ENCODE assay signal across 24 cellular contexts in the genomic region with DNA sequence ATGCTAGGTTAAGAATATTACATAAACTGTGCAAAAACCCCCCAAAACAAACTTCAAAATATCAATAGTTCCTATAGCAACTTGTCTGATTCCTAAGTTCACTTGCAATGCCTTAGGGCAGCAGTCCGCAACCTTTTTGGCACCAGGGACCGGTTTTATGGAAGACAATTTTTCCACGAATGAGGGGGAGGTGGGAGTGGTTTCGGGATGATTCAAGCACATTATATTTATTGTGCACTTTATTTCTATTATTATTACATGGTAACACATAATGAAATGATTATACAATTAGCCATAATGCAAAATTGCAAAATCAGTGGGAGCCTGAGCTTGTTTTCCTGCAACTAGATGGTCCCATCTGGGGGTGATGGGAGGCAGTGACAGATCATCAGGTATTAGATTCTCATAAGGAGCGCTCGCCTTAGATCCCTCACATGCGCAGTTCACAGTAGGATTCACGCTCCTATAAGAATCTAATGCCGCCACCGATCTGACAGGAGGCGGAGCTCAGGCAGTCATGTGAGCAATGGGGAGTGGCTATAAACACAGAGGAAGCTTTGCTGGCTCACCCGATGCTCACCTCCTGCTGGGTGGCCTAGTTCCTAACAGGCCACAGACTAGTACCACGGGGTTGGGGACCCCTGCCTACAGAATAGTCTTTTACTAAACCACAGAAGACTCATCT. TPM values are rescaled to one million over a fixed set of nuclear protein-coding genes. Genes with fewer than 3 reads are reported as not detected.
DNase-seq lines count a peak whose midpoint lies in the region; ATAC-seq and TF ChIP-seq lines count a peak whose summit lies in the region.
"Had no signal": no experiment of that assay in that cellular context is flagged by ENCODE, and none has a peak within 500 bp of the region (broad histone marks: within the 10 kb centered on the region; RNA-seq: fewer than 3 reads in every experiment).

No MANE protein-coding gene starts in this region.

- intact Hi-C loops in uterus (cut with DNase I; ENCODE audit: low total_unique reads): loop anchor here (10.0 kb wide), 1 partner anchor 126 kb away; no protein-coding TSS in a partner anchor
- intact Hi-C loops in esophagus squamous epithelium (cut with DNase I): loop anchor here (5.0 kb wide), 1 partner anchor 158 kb away; no protein-coding TSS in a partner anchor

- no peak for TF ChIP-seq EP300 in gastroesophageal sphincter (IDR thresholded peaks at IDR 0.05)

- TF ChIP-seq POLR2A in gastroesophageal sphincter (IDR thresholded peaks at IDR 0.05): no peak
- TF ChIP-seq POLR2A in uterus (IDR thresholded peaks at IDR 0.05): no peak
- TF ChIP-seq POLR2A in esophagus squamous epithelium (IDR thresholded peaks at IDR 0.05): no peak

- TF ChIP-seq CTCF in WTC11 (IDR thresholded peaks at IDR 0.05): no peak
- TF ChIP-seq CTCF in gastroesophageal sphincter (IDR thresholded peaks at IDR 0.05): no peak
- no peak for TF ChIP-seq CTCF in uterus (IDR thresholded peaks at IDR 0.05)
- TF ChIP-seq CTCF in esophagus squamous epithelium (IDR thresholded peaks at IDR 0.05): no peak

- peak overlapping the region in 3 of 4 donors; percentile 84 to 89 (median 88) for H3K27ac ChIP-seq in gastroesophageal sphincter
- peak overlapping the region; percentile 54 to 56 for H3K27ac ChIP-seq in uterus
- H3K27ac ChIP-seq in esophagus squamous epithelium: peak overlapping the region in 2 of 4 donors; percentile 71 to 73

- peaks cover 69% of the 10 kb centered on the region for H3K36me3 Mint-ChIP-seq in activated T-cell treated with anti-CD3 and anti-CD28 coated beads, Interleukin-2, amount 50 U/mL, for 24 hours (ENCODE audit: low read depth)
- H3K36me3 Mint-ChIP-seq in activated T-cell treated with anti-CD3 and anti-CD28 coated beads, Interleukin-2, amount 50 U/mL, for 4 hours (ENCODE audit: insufficient read depth): peaks cover 16% of the 10 kb centered on the region
- H3K36me3 Mint-ChIP-seq in WTC11: peaks cover 9% of the 10 kb centered on the region

- H3K4me3 Mint-ChIP-seq in activated T-cell treated with anti-CD3 and anti-CD28 coated beads, Interleukin-2, amount 50 U/mL, for 24 hours: no peak overlapping the region
- no peak overlapping the region for H3K4me3 Mint-ChIP-seq in activated T-cell treated with anti-CD3 and anti-CD28 coated beads, Interleukin-2, amount 50 U/mL, for 4 hours
- H3K4me3 Mint-ChIP-seq in WTC11: no peak overlapping the region
- H3K4me3 Mint-ChIP-seq: activated T-cell treated with anti-CD3 and anti-CD28 coated beads, Interleukin-2, amount 50 U/mL, for 72 hours; stimulated activated naive B cell treated with anti-CD40 and anti-IgM and Interleukin-4, amounts not matched to agents 10 μg/mL and 1 μg/mL and 100 μg/mL, for 72 hours; T-cell had no signal

- peaks cover 0 to 47% (median 13%) of the 10 kb centered on the region in 3 donors for H3K4me1 ChIP-seq in gastroesophageal sphincter
- H3K4me1 ChIP-seq in uterus: peaks cover 0 to 12% of the 10 kb centered on the region in 2 donors
- H3K4me1 ChIP-seq in esophagus squamous epithelium: peaks cover 12 to 32% (median 20%) of the 10 kb centered on the region in 3 donors
- H3K4me1 ChIP-seq: BE2C, Caco-2 had no signal

- H3K27me3 ChIP-seq in gastroesophageal sphincter (no peaks in the 10 kb centered on the region), uterus (no peaks in the 10 kb centered on the region), esophagus squamous epithelium (no peaks in the 10 kb centered on the region)
- H3K27me3 ChIP-seq: BE2C, tibial artery had no signal

- DNase-seq in activated T-cell treated with anti-CD3 and anti-CD28 coated beads, Interleukin-2, amount 50 U/mL, for 24 hours: no peak
- DNase-seq in activated T-cell treated with anti-CD3 and anti-CD28 coated beads, Interleukin-2, amount 50 U/mL, for 4 hours: no peak
- DNase-seq in WTC11 (ENCODE audit: low spot score): no peak
- DNase-seq in uterus: peak in 1 of 2 donors; percentile 76
- DNase-seq in esophagus squamous epithelium (lab: John Stamatoyannopoulos, UW): no peak
- no peak for DNase-seq in amygdala (lab: John Stamatoyannopoulos, UW)
- no peak for DNase-seq in activated CD4-positive, CD25-positive, alpha-beta regulatory T cell treated with anti-CD3 and anti-CD28 coated beads, Interleukin-2, amount 50 U/mL, for 72 hours
- DNase-seq: activated CD4-positive, alpha-beta T cell treated with anti-CD3 and anti-CD28 coated beads for 4 hours; activated naive CD4-positive, alpha-beta T cell treated with anti-CD3 and anti-CD28 coated beads, Interleukin-2, amount 50 U/mL, for 16 hours; activated T-cell treated with anti-CD3 and anti-CD28 coated beads, Interleukin-2, amount 50 U/mL, for 72 hours; BE2C; Caco-2; central memory CD4-positive, alpha-beta T cell; DND-41; effector CD8-positive, alpha-beta T cell; naive B cell; NCI-H1694 treated with DMSO at 0.1 percent for 48 hours; NCI-H748 treated with DMSO at 0.1 percent for 48 hours; retina; stimulated activated CD4-positive, alpha-beta T cell treated with anti-CD3 and anti-CD28 coated beads, Interleukin-2, amount 100 ng/mL, for 48 hours; stimulated activated naive B cell treated with anti-CD40 and anti-IgM and Interleukin-4, amounts not matched to agents 10 μg/mL and 1 μg/mL and 100 μg/mL, for 72 hours; T-cell; tibial artery had no signal

- ATAC-seq in activated T-cell treated with anti-CD3 and anti-CD28 coated beads, Interleukin-2, amount 50 U/mL, for 4 hours: no peak
- ATAC-seq in WTC11: no peak
- no peak for ATAC-seq in gastroesophageal sphincter
- ATAC-seq: activated T-cell treated with anti-CD3 and anti-CD28 coated beads, Interleukin-2, amount 50 U/mL, for 72 hours; stimulated activated naive B cell treated with anti-CD40 and anti-IgM and Interleukin-4, amounts not matched to agents 10 μg/mL and 1 μg/mL and 100 μg/mL, for 72 hours; T-cell had no signal

- no peaks in the 10 kb centered on the region for H3K27me3 Mint-ChIP-seq in activated T-cell treated with anti-CD3 and anti-CD28 coated beads, Interleukin-2, amount 50 U/mL, for 24 hours
- H3K27me3 Mint-ChIP-seq in activated T-cell treated with anti-CD3 and anti-CD28 coated beads, Interleukin-2, amount 50 U/mL, for 4 hours (ENCODE audit: low read depth): no peaks in the 10 kb centered on the region
- H3K27me3 Mint-ChIP-seq in WTC11 (ENCODE audit: low read depth): no peaks in the 10 kb centered on the region
- H3K27me3 Mint-ChIP-seq: naive B cell; stimulated activated naive B cell treated with anti-CD40 and anti-IgM and Interleukin-4, amounts not matched to agents 10 μg/mL and 1 μg/mL and 100 μg/mL, for 72 hours; T-cell had no signal

- H3K9me3 ChIP-seq in gastroesophageal sphincter: no peaks in the 10 kb centered on the region
- H3K9me3 ChIP-seq in uterus: no peaks in the 10 kb centered on the region
- H3K9me3 ChIP-seq in esophagus squamous epithelium: no peaks in the 10 kb centered on the region
- H3K9me3 ChIP-seq: BE2C, Caco-2, tibial artery had no signal

- CTCF ChIA-PET in WTC11 (lab: Charles Lee): interaction anchor here (0.7 to 2.7 kb wide), 5 partner anchors 58 to 224 kb away, joined by 3 to 59 read pairs (median 5); no protein-coding TSS in a partner anchor

- H3K27ac Mint-ChIP-seq in activated T-cell treated with anti-CD3 and anti-CD28 coated beads, Interleukin-2, amount 50 U/mL, for 24 hours: peak overlapping the region; percentile 41
- no peak overlapping the region for H3K27ac Mint-ChIP-seq in WTC11
- H3K27ac Mint-ChIP-seq: activated T-cell treated with anti-CD3 and anti-CD28 coated beads, Interleukin-2, amount 50 U/mL, for 72 hours; stimulated activated naive B cell treated with anti-CD40 and anti-IgM and Interleukin-4, amounts not matched to agents 10 μg/mL and 1 μg/mL and 100 μg/mL, for 72 hours had no signal

- H3K36me3 ChIP-seq in gastroesophageal sphincter (peaks cover 0 to 64% of the 10 kb centered on the region in 2 donors), uterus (no peaks in the 10 kb centered on the region), esophagus squamous epithelium (peaks cover 4 to 96% (median 6%) of the 10 kb centered on the region in 3 donors)
- H3K36me3 ChIP-seq: BE2C had no signal

- WGBS in gastroesophageal sphincter (ENCODE audit: low coverage in 1 of 2), 2 donors: 76 to 80% methylated on average over 1 to 7 of the region's 13 CpGs
- WGBS in esophagus squamous epithelium, 2 donors: 68 to 73% methylated on average over 10 to 12 of the region's 13 CpGs

- no peaks in the 10 kb centered on the region for H3K4me1 Mint-ChIP-seq in activated T-cell treated with anti-CD3 and anti-CD28 coated beads, Interleukin-2, amount 50 U/mL, for 24 hours (ENCODE audit: low read depth)
- H3K4me1 Mint-ChIP-seq in activated T-cell treated with anti-CD3 and anti-CD28 coated beads, Interleukin-2, amount 50 U/mL, for 4 hours (ENCODE audit: low read depth): no peaks in the 10 kb centered on the region
- H3K4me1 Mint-ChIP-seq in WTC11: peaks cover 22% of the 10 kb centered on the region
- H3K4me1 Mint-ChIP-seq: T-cell had no signal

- POLR2A ChIA-PET in WTC11 (lab: Charles Lee): no interaction called here

- H3K4me3 ChIP-seq in gastroesophageal sphincter (no peak overlapping the region), uterus (no peak overlapping the region), esophagus squamous epithelium (no peak overlapping the region)
- H3K4me3 ChIP-seq: tibial artery had no signal

- no peaks in the 10 kb centered on the region for H3K9me3 Mint-ChIP-seq in activated T-cell treated with anti-CD3 and anti-CD28 coated beads, Interleukin-2, amount 50 U/mL, for 24 hours
- H3K9me3 Mint-ChIP-seq in activated T-cell treated with anti-CD3 and anti-CD28 coated beads, Interleukin-2, amount 50 U/mL, for 4 hours: no peaks in the 10 kb centered on the region
- H3K9me3 Mint-ChIP-seq in WTC11: peaks cover 2% of the 10 kb centered on the region
- H3K9me3 Mint-ChIP-seq: activated T-cell treated with anti-CD3 and anti-CD28 coated beads, Interleukin-2, amount 50 U/mL, for 72 hours; naive B cell; stimulated activated naive B cell treated with anti-CD40 and anti-IgM and Interleukin-4, amounts not matched to agents 10 μg/mL and 1 μg/mL and 100 μg/mL, for 72 hours; T-cell had no signal

RNA-seq across cellular contexts. Expression of gene ACOX3, which starts 39.7 kb away (rescaled TPM):
- total RNA-seq in activated T-cell treated with anti-CD3 and anti-CD28 coated beads, Interleukin-2, amount 50 U/mL, for 4 hours: 10 to 100 TPM; 20.1 to 35.8 (median 20.6) TPM
- 10.6 to 10.7 TPM (median 10.6 TPM) in 3 replicates for total RNA-seq in WTC11 (2021)
- total RNA-seq in gastroesophageal sphincter: 10 to 100 TPM; 21.5 to 79.5 (median 37.1) TPM
- 10 to 100 TPM; 17.9 to 31.1 (median 22.5) TPM for total RNA-seq in uterus
- total RNA-seq in esophagus squamous epithelium: 10 to 100 TPM; 42.3 to 86.2 (median 50.3) TPM

RNA-seq across cellular contexts. Expression of gene TRMT44, which starts 39.8 kb away (rescaled TPM):
- 10 to 100 TPM; 35.7 to 41.5 (median 41.0) TPM for total RNA-seq in activated T-cell treated with anti-CD3 and anti-CD28 coated beads, Interleukin-2, amount 50 U/mL, for 4 hours
- total RNA-seq in WTC11 (2021): 25.6 to 29.6 TPM (median 28.4 TPM) in 3 replicates
- total RNA-seq in gastroesophageal sphincter: 10 to 100 TPM; 12.0 to 27.9 (median 20.9) TPM
- 10 to 100 TPM in 3 of 4 donors, 1 to 10 TPM in 1; 3.3 to 38.8 (median 32.3) TPM for total RNA-seq in uterus
- 10 to 100 TPM; 26.8 to 31.7 (median 28.8) TPM for total RNA-seq in esophagus squamous epithelium
